ENCODE assay signal across 8 cellular contexts in genomic region chr12:31403099-31403607, GRCh38.
DNase-seq lines count a peak whose midpoint lies in the region; ATAC-seq and TF ChIP-seq lines count a peak whose summit lies in the region.
"Not testable (repeated sequence)": the region's sequence is repeated elsewhere in the genome, so short reads cannot be mapped to it uniquely, and the experiment has no call there.

No MANE protein-coding gene starts in this region.

- H3K4me1 ChIP-seq in left lung = not testable (repeated sequence)

- not testable (repeated sequence) for H3K27ac ChIP-seq in coronary artery, left lung

- intact Hi-C loops in left lung (cut with DNase I) = not testable (repeated sequence)

- H3K9me3 ChIP-seq in left lung = not testable (repeated sequence)

- TF ChIP-seq CTCF in coronary artery (IDR thresholded peaks at IDR 0.05) (peak; percentile 74), left lung (IDR thresholded peaks at IDR 0.05) (peak; percentile 89 to 90)

- DNase-seq in DMS 273 (lab: John Stamatoyannopoulos, UW; ENCODE audit: unreplicated experiment) (peak; percentile 83), NCI-H526 treated with DMSO at 0.1 percent for 48 hours (lab: John Stamatoyannopoulos, UW) (peak; percentile 49), coronary artery (ENCODE audit: low spot score) (peak; percentile 72)
- DNase-seq in activated CD4-positive, alpha-beta T cell treated with anti-CD3 and anti-CD28 coated beads for 48 hours = peak; percentile 51
- DNase-seq in left lung = not testable (repeated sequence)
- peak; percentile 6 to 28 (median 19) for DNase-seq in stimulated activated CD4-positive, alpha-beta T cell treated with anti-CD3 and anti-CD28 coated beads, TNF-alpha, amount 100 ng/mL, for 24 hours (ENCODE audit: low read depth in 3 of 3)

- H3K36me3 ChIP-seq in left lung = not testable (repeated sequence)

- ATAC-seq in GM21381 (IDR thresholded peaks at IDR 0.05; ENCODE audit: unreplicated experiment) (peak; percentile 71), HG03575 (IDR thresholded peaks at IDR 0.05; ENCODE audit: extremely low read depth, insufficient number of reproducible peaks, low FRiP score, unreplicated experiment) (peak; percentile 59), left lung (peak; percentile 100)

- H3K27me3 ChIP-seq in left lung = not testable (repeated sequence)

- H3K4me3 ChIP-seq in coronary artery, left lung: not testable (repeated sequence)
